8 cellular contexts compared by ENCODE assay signal in genomic region chr10:110600487-110601101, GRCh38. TPM values are rescaled to one million over a fixed set of nuclear protein-coding genes. Genes with fewer than 3 reads are reported as not detected.
A peak's percentile ranks its signal among the peaks of the same experiment; 100 is the strongest.
DNase-seq lines count a peak whose midpoint lies in the region; ATAC-seq, FAIRE-seq and TF ChIP-seq lines count a peak whose summit lies in the region.

No MANE protein-coding gene starts in this region.

- FAIRE-seq in GM12891 (lab: Jason Lieb, UNC), result no peak

- H3K36me3 ChIP-seq in heart right ventricle (peaks cover 0 to 100% (median 53%) of the 10 kb centered on the region in 9 donors), NT2/D1 (ENCODE audit: insufficient read depth, insufficient read length, low read length) (peaks cover 73% of the 10 kb centered on the region), mesenchymal stem cell (ENCODE audit: control insufficient read depth in 1 of 2, insufficient read depth in 2 of 2, low read depth in 1 of 2, low read length in 2 of 2) (peaks cover 13 to 96% of the 10 kb centered on the region in 2 experiments)

- H2BK15ac ChIP-seq in mesenchymal stem cell (ENCODE audit: low read depth, poor library complexity, severe bottlenecking), result no peak overlapping the region

- H3K27me3 ChIP-seq in heart right ventricle, result no peaks in the 10 kb centered on the region
- H3K27me3 ChIP-seq in NT2/D1 (ENCODE audit: insufficient read depth, insufficient read length), result no peaks in the 10 kb centered on the region
- H3K27me3 ChIP-seq in mesenchymal stem cell (ENCODE audit: control insufficient read depth in 1 of 2, insufficient read depth in 1 of 2, low read length in 2 of 2), result no peaks in the 10 kb centered on the region

- H3K9ac ChIP-seq in NT2/D1 (ENCODE audit: insufficient read length, low read depth) (no peak overlapping the region), mesenchymal stem cell (ENCODE audit: low read length) (no peak overlapping the region)

- H3K9me3 ChIP-seq in heart right ventricle, result no peaks in the 10 kb centered on the region
- H3K9me3 ChIP-seq in NT2/D1 (ENCODE audit: insufficient read depth, low read length), result no peaks in the 10 kb centered on the region
- H3K9me3 ChIP-seq in mesenchymal stem cell (ENCODE audit: control insufficient read depth, low read length), result no peaks in the 10 kb centered on the region

- H2AK5ac ChIP-seq in mesenchymal stem cell (ENCODE audit: low read length, severe bottlenecking), result no peak overlapping the region

- H2AFZ ChIP-seq in mesenchymal stem cell (ENCODE audit: low read depth, low read length), result no peak overlapping the region

- H3K4me2 ChIP-seq in mesenchymal stem cell (ENCODE audit: low read length, poor library complexity, severe bottlenecking), result no peak overlapping the region

- TF ChIP-seq POLR2A in GM12891 (IDR thresholded peaks at IDR 0.05; ENCODE audit: low read depth, low read length), result no peak

- no peak overlapping the region for H4K8ac ChIP-seq in mesenchymal stem cell (ENCODE audit: low read length)

- H3K4ac ChIP-seq in mesenchymal stem cell (ENCODE audit: low read depth in 1 of 2, low read length in 2 of 2), result no peak overlapping the region

- no peak overlapping the region for H4K91ac ChIP-seq in mesenchymal stem cell (ENCODE audit: low read length)

- H3K4me1 ChIP-seq in heart right ventricle (no peaks in the 10 kb centered on the region), NT2/D1 (ENCODE audit: insufficient read depth, insufficient read length) (no peaks in the 10 kb centered on the region), mesenchymal stem cell (ENCODE audit: control insufficient read depth, insufficient read depth, low read depth, low read length) (no peaks in the 10 kb centered on the region)

- H3K27ac ChIP-seq in heart right ventricle, result no peak overlapping the region
- no peak overlapping the region for H3K27ac ChIP-seq in mesenchymal stem cell (ENCODE audit: low read length, poor library complexity, severe bottlenecking)

- no peak overlapping the region for H2BK12ac ChIP-seq in mesenchymal stem cell (ENCODE audit: low read length in 2 of 2)

- intact Hi-C loops in heart right ventricle (cut with DNase I) (loop anchor here in 3 of 10 donors (5.0 to 10.0 kb wide), 3 partner anchors 284 to 294 kb away; no protein-coding TSS in a partner anchor), Right ventricle myocardium superior (cut with DNase I) (no loop called here)

- TF ChIP-seq CTCF in heart right ventricle (IDR thresholded peaks at IDR 0.05), result peak in 7 of 9 donors; percentile 34 to 58 (median 50)

- ATAC-seq in heart right ventricle, result no peak
- ATAC-seq in Right ventricle myocardium superior (ENCODE audit: poor library complexity), result no peak
- ATAC-seq in HG02678 (IDR thresholded peaks at IDR 0.05; ENCODE audit: unreplicated experiment), result peak; percentile 50
- no peak for ATAC-seq in HG03432 (IDR thresholded peaks at IDR 0.05; ENCODE audit: unreplicated experiment)

- no peak overlapping the region for H3K14ac ChIP-seq in mesenchymal stem cell (ENCODE audit: low read length in 2 of 2)

- H2BK120ac ChIP-seq in mesenchymal stem cell (ENCODE audit: low read depth, low read length), result no peak overlapping the region

- DNase-seq in heart right ventricle (no peak), Right ventricle myocardium superior (no peak), NT2/D1 (ENCODE audit: low read depth, low spot score) (peak; percentile 51), mesenchymal stem cell (peak; percentile 76), GM12891 (ENCODE audit: insufficient read length, low spot score) (no peak)
- DNase-seq in central memory CD4-positive, alpha-beta T cell, result peak; percentile 40

- peaks cover 1% of the 10 kb centered on the region for H3K79me1 ChIP-seq in mesenchymal stem cell (replicated peaks; ENCODE audit: low read length, poor library complexity, severe bottlenecking)

- H3K18ac ChIP-seq in mesenchymal stem cell (ENCODE audit: low read depth in 1 of 2, low read length in 2 of 2), result no peak overlapping the region

- H3K23ac ChIP-seq in mesenchymal stem cell (ENCODE audit: low read length in 2 of 2), result no peak overlapping the region

- 72 to 75% methylated on average over 2 of the region's 2 CpGs for WGBS in heart right ventricle, 2 donors
- 60% methylated on average over 2 of the region's 2 CpGs for WGBS in mesenchymal stem cell

- no peak overlapping the region for H2BK5ac ChIP-seq in mesenchymal stem cell (ENCODE audit: low read depth, low read length, poor library complexity, severe bottlenecking)

- H3K4me3 ChIP-seq in heart right ventricle (no peak overlapping the region), NT2/D1 (ENCODE audit: insufficient read length, low read depth) (no peak overlapping the region), mesenchymal stem cell (ENCODE audit: insufficient read depth in 1 of 2, low read depth in 1 of 2, low read length in 2 of 2) (no peak overlapping the region)

TF ChIP-seq in GM12891, 5 proteins besides CTCF, POLR2A, EP300 and RAD21:
- TF ChIP-seq PAX5 (IDR thresholded peaks at IDR 0.05; ENCODE audit: insufficient read depth, low read length, severe bottlenecking) (no peak), POLR2AphosphoS5 (IDR thresholded peaks at IDR 0.05; ENCODE audit: low read depth, low read length) (no peak), POU2F2 (IDR thresholded peaks at IDR 0.05; ENCODE audit: low read depth, low read length) (no peak), TAF1 (IDR thresholded peaks at IDR 0.05; ENCODE audit: low read depth, low read length) (no peak), SPI1 (IDR thresholded peaks at IDR 0.05; ENCODE audit: low read depth, low read length) (no peak)

RNA-seq across cellular contexts. Expression of gene SMC3, which starts 33.1 kb away (rescaled TPM):
- total RNA-seq in heart right ventricle, result 10 to 100 TPM; 18.1 to 23.5 (median 20.9) TPM
- polyA plus RNA-seq in heart right ventricle, result 10 to 100 TPM; 11.1 to 14.3 TPM
- 20.3 TPM for total RNA-seq in Right ventricle myocardium superior
- polyA plus RNA-seq in mesenchymal stem cell (2013, experiment 1 of 2), result 19.1 TPM
- 19.0 TPM for polyA plus RNA-seq in mesenchymal stem cell (2013, experiment 2 of 2)
- 30.3 TPM for polyA plus RNA-seq in GM12891 (2012; ENCODE audit: low read depth, missing spikeins)

RNA-seq across cellular contexts. Expression of gene RBM20, which starts 43.5 kb away (rescaled TPM):
- total RNA-seq in heart right ventricle (100 to 1,000 TPM in 8 of 10 donors, 10 to 100 TPM in 2; 69.4 to 186 (median 145) TPM), Right ventricle myocardium superior (103 TPM)
- 10 to 100 TPM; 10.1 to 61.9 TPM for polyA plus RNA-seq in heart right ventricle
- polyA plus RNA-seq in mesenchymal stem cell (2013, experiment 1 of 2), result 0.68 TPM
- polyA plus RNA-seq in mesenchymal stem cell (2013, experiment 2 of 2), result 0.55 TPM
- polyA plus RNA-seq in GM12891 (2012; ENCODE audit: low read depth, missing spikeins), result 0.86 TPM

Comparison
In these comparisons a context has a peak if more than half of its experiments do, and no peak if none do; other contexts are left out.
1. DNase-seq: peak in NT2/D1 (single experiment), central memory CD4-positive, alpha-beta T cell (single experiment) and mesenchymal stem cell (single experiment); none in heart right ventricle (0 of 2), Right ventricle myocardium superior (single experiment) and GM12891 (single experiment).